ENCODE assay signal across 7 cellular contexts in the genomic region with DNA sequence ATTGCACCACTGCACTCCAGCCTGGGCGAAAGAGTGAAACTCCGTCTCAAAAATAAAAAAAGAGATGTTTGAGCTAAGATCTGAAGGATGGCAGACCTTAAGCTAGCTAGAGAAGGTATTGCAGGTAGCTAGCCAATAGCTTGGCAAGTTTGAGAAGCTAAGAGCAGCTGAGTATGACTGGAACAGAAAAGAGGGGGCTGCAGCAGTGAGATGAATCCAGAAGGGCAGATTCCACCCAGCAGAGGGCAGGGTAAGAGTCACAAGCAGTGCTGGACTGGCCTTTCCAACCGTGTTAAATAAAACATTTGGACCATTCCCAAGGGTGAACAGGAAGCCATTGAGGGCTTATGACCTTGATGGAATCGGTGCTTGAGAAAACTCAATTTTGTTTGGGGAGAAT. TPM values are rescaled to one million over a fixed set of nuclear protein-coding genes. Genes with fewer than 3 reads are reported as not detected.
DNase-seq lines count a peak whose midpoint lies in the region; ATAC-seq and TF ChIP-seq lines count a peak whose summit lies in the region.
"Had no signal": no experiment of that assay in that cellular context is flagged by ENCODE, and none has a peak within 500 bp of the region (broad histone marks: within the 10 kb centered on the region; RNA-seq: fewer than 3 reads in every experiment).

No MANE protein-coding gene starts in this region.

- DNase-seq in BE2C (peak; percentile 44), NCI-H226 (peak; percentile 28), heart left ventricle (peak in 2 of 5 donors; percentile 25 to 31), NCI-H146 (lab: John Stamatoyannopoulos, UW) (no peak)

- no peak overlapping the region for H3K27ac ChIP-seq in heart left ventricle
- H3K27ac ChIP-seq: thoracic aorta had no signal

- peak; percentile 48 to 77 (median 68) for ATAC-seq in heart left ventricle
- no peak for ATAC-seq in GM18868 (IDR thresholded peaks at IDR 0.05; ENCODE audit: unreplicated experiment)
- no peak for ATAC-seq in GM18517 (IDR thresholded peaks at IDR 0.05; ENCODE audit: unreplicated experiment)

- no peak overlapping the region for H3K4me3 ChIP-seq in BE2C (ENCODE audit: low read depth, low read length)
- no peak overlapping the region for H3K4me3 ChIP-seq in heart left ventricle
- H3K4me3 ChIP-seq: thoracic aorta had no signal

- intact Hi-C loops in heart left ventricle (cut with DNase I) = loop anchor here in 3 of 10 donors (5.0 to 10.0 kb wide), 2 partner anchors 89 to 127 kb away; no protein-coding TSS in a partner anchor

- no peaks in the 10 kb centered on the region for H3K9me3 ChIP-seq in BE2C
- no peaks in the 10 kb centered on the region for H3K9me3 ChIP-seq in heart left ventricle
- H3K9me3 ChIP-seq: thoracic aorta had no signal

- H3K36me3 ChIP-seq in BE2C (no peaks in the 10 kb centered on the region), heart left ventricle (peaks cover 0 to 26% (median 16%) of the 10 kb centered on the region in 9 donors)
- H3K36me3 ChIP-seq: thoracic aorta had no signal

- 50 to 55% (median 53%) methylated on average over 4 of the region's 4 CpGs for WGBS in heart left ventricle, 4 donors

- peak; percentile 72 for TF ChIP-seq CTCF in BE2C (IDR thresholded peaks at IDR 0.05; ENCODE audit: low read depth, low read length)
- peak in 11 of 12 donors; percentile 15 to 53 (median 31) for TF ChIP-seq CTCF in heart left ventricle (IDR thresholded peaks at IDR 0.05)

- H3K4me1 ChIP-seq in BE2C = peaks cover under 1% of the 10 kb centered on the region
- H3K4me1 ChIP-seq in heart left ventricle = peaks cover 0 to 27% (median 6%) of the 10 kb centered on the region in 12 donors

- no peaks in the 10 kb centered on the region for H3K27me3 ChIP-seq in BE2C
- H3K27me3 ChIP-seq in heart left ventricle = no peaks in the 10 kb centered on the region

- TF ChIP-seq POLR2A in heart left ventricle (IDR thresholded peaks at IDR 0.05) = no peak

RNA-seq across cellular contexts. Expression of gene PHAF1, which starts 5.7 kb away (rescaled TPM):
- 34.2 TPM for polyA plus RNA-seq in BE2C (2012; ENCODE audit: insufficient read depth, insufficient read length, low read depth)
- 10 to 100 TPM in 5 of 9 donors, 1 to 10 TPM in 4; 8.4 to 17.8 (median 11.6) TPM for total RNA-seq in heart left ventricle
- 10 to 100 TPM in 1 of 2 donors, 1 to 10 TPM in 1; 5.6 to 11.6 TPM for polyA plus RNA-seq in heart left ventricle

RNA-seq across cellular contexts. Expression of gene B3GNT9, which starts 46.7 kb away (rescaled TPM):
- polyA plus RNA-seq in BE2C (2012; ENCODE audit: insufficient read depth, insufficient read length, low read depth) = 6.2 TPM
- 10 to 100 TPM in 5 of 9 donors, 1 to 10 TPM in 4; 8.6 to 17.5 (median 11.9) TPM for total RNA-seq in heart left ventricle
- polyA plus RNA-seq in heart left ventricle = 10 to 100 TPM in 1 of 2 donors, 1 to 10 TPM in 1; 6.4 to 16.9 TPM

RNA-seq across cellular contexts. Expression of gene TRADD, which starts 55.6 kb away (rescaled TPM):
- polyA plus RNA-seq in BE2C (2012; ENCODE audit: insufficient read depth, insufficient read length, low read depth) = 6.0 TPM
- total RNA-seq in heart left ventricle = 10 to 100 TPM in 4 of 9 donors, 1 to 10 TPM in 5; 4.7 to 14.3 (median 8.4) TPM
- 10 to 100 TPM in 1 of 2 donors, 1 to 10 TPM in 1; 6.8 to 16.2 TPM for polyA plus RNA-seq in heart left ventricle

RNA-seq across cellular contexts. Expression of gene FBXL8, which starts 55.7 kb away (rescaled TPM):
- 14.4 TPM for polyA plus RNA-seq in BE2C (2012; ENCODE audit: insufficient read depth, insufficient read length, low read depth)
- total RNA-seq in heart left ventricle = 10 to 100 TPM in 1 of 9 donors, 1 to 10 TPM in 8; 5.0 to 13.4 (median 7.2) TPM
- polyA plus RNA-seq in heart left ventricle = 1 to 10 TPM; 5.4 to 9.2 TPM

Comparison
In these comparisons a context has a peak if more than half of its experiments do, and no peak if none do; other contexts are left out.
1. ATAC-seq: peak in heart left ventricle (4 of 4); none in GM18868 (single experiment) and GM18517 (single experiment).